Comparison of ENCODE assay signal across 8 cellular contexts in genomic region chr10:5583525-5584175, GRCh38. TPM values are rescaled to one million over a fixed set of nuclear protein-coding genes. Genes with fewer than 3 reads are reported as not detected.
DNase-seq lines count a peak whose midpoint lies in the region; ATAC-seq and TF ChIP-seq lines count a peak whose summit lies in the region.

No MANE protein-coding gene starts in this region.

- H3K4me2 ChIP-seq in IMR-90 (ENCODE audit: low read depth, low read length), result no peak overlapping the region

- H3K4me1 Mint-ChIP-seq in WTC11, result peaks cover 41% of the 10 kb centered on the region

- peak overlapping the region; percentile 14; the same call in 1 of the 2 replicates for H3K4ac ChIP-seq in IMR-90 (ENCODE audit: low read depth, low read length)

- no peak overlapping the region for H3K14ac ChIP-seq in IMR-90 (replicated peaks; ENCODE audit: low read depth, low read length)

- H3K36me3 Mint-ChIP-seq in WTC11, result no peaks in the 10 kb centered on the region

- H2BK120ac ChIP-seq in IMR-90 (ENCODE audit: low read depth, low read length), result peak overlapping the region; percentile 66; the same call in 1 of the 2 replicates

- no peak overlapping the region for H3K4me3 Mint-ChIP-seq in WTC11

- H3K18ac ChIP-seq in IMR-90 (ENCODE audit: low read depth, low read length), result no peak overlapping the region

- 0 out of 2 replicates have a peak, but pooled peaks cover 4% of the 10 kb centered on the region for H3K27me3 Mint-ChIP-seq in WTC11 (ENCODE audit: low read depth)

- intact Hi-C loops in IMR-90 (cut with micrococcal nuclease) (no loop called here), right lobe of liver (cut with DNase I) (no loop called here)

- peak overlapping the region; percentile 69 for H2AK9ac ChIP-seq in IMR-90 (replicated peaks; ENCODE audit: low read depth, low read length, poor library complexity)

- no peaks in the 10 kb centered on the region for H3K36me3 ChIP-seq in IMR-90 (ENCODE audit: control insufficient read depth, insufficient read depth, low read length)
- no peaks in the 10 kb centered on the region for H3K36me3 ChIP-seq in right lobe of liver

- H4K5ac ChIP-seq in IMR-90 (ENCODE audit: low read depth, low read length), result no peak overlapping the region

- no peak overlapping the region for H3K9ac ChIP-seq in IMR-90 (ENCODE audit: low read depth, low read length)

- H3K4me1 ChIP-seq in IMR-90 (ENCODE audit: control insufficient read depth, insufficient read depth, low read length) (peaks cover 12% of the 10 kb centered on the region), right lobe of liver (no peaks in the 10 kb centered on the region)

- ATAC-seq in GM21423 (IDR thresholded peaks at IDR 0.05; ENCODE audit: unreplicated experiment) (peak; percentile 54), IMR-90 (ENCODE audit: low read depth) (no peak), WTC11 (peak; percentile 58), right lobe of liver (peak; percentile 9 to 38 (median 17))

- TF ChIP-seq POLR2A in IMR-90 (IDR thresholded peaks at IDR 0.05; ENCODE audit: low read depth, low read length), result no peak
- TF ChIP-seq POLR2A in right lobe of liver (IDR thresholded peaks at IDR 0.05), result no peak

- dilution Hi-C loops in IMR-90 (cut with HindIII; ENCODE audit: low sequenced_read_pairs, unreplicated experiment), result no loop called here

- peak overlapping the region; percentile 31; the same call in 1 of the 2 replicates for H3K27ac Mint-ChIP-seq in WTC11

- H3K27me3 ChIP-seq in IMR-90 (ENCODE audit: control insufficient read depth, insufficient read depth, low read length) (no peaks in the 10 kb centered on the region), right lobe of liver (no peaks in the 10 kb centered on the region)

- DNase-seq in IMR-90, result no peak
- DNase-seq in WTC11 (ENCODE audit: low spot score), result peak; percentile 63
- no peak for DNase-seq in right lobe of liver
- no peak for DNase-seq in stimulated activated naive CD4-positive, alpha-beta T cell treated with Interleukin-2 at 50 U/mL for 16 hours (lab: John Stamatoyannopoulos, UW)
- DNase-seq in NK-92 treated with Interleukin-12 subunit alpha and Interleukin-12 subunit beta, amount 100 ng/mL, for 24 hours (lab: John Stamatoyannopoulos, UW), result no peak
- DNase-seq in NOMO-1 treated with dmso at 0.1 percent for 144 hours (lab: John Stamatoyannopoulos, UW; ENCODE audit: unreplicated experiment), result no peak
- DNase-seq in GF-D8 (lab: John Stamatoyannopoulos, UW), result no peak

- 0 out of 2 replicates have a peak overlapping the region, but pooled peaks have one; percentile 34 for H4K91ac ChIP-seq in IMR-90 (ENCODE audit: insufficient read depth, low read depth, low read length)

- no peaks in the 10 kb centered on the region for H4K20me1 ChIP-seq in IMR-90 (ENCODE audit: insufficient read depth, low read length)

- H3K4me3 ChIP-seq in IMR-90 (ENCODE audit: insufficient read depth, low read depth, low read length) (no peak overlapping the region), right lobe of liver (no peak overlapping the region)

- 0 out of 4 replicates have a peak overlapping the region, but pooled peaks of 1 of the 2 experiments have one; percentile 42 for H4K8ac ChIP-seq in IMR-90 (ENCODE audit: low read depth in 2 of 2, low read length in 2 of 2)

- CTCF ChIA-PET in IMR-90 (lab: Yijun Ruan, JAX), result no interaction called here
- CTCF ChIA-PET in WTC11 (lab: Charles Lee), result interaction anchor here (1.9 kb wide), 1 partner anchor 40 kb away, joined by 15 read pairs; no protein-coding TSS in a partner anchor

- H3K27ac ChIP-seq in IMR-90 (ENCODE audit: insufficient read depth, low read length) (no peak overlapping the region), right lobe of liver (no peak overlapping the region)

- H2BK5ac ChIP-seq in IMR-90 (ENCODE audit: low read depth, low read length, poor library complexity, severe bottlenecking), result no peak overlapping the region

- no TSS peak for BruUV-seq in IMR-90 (replicated peaks; lab: Mats Ljungman, UMichigan)

- H3K23ac ChIP-seq in IMR-90 (ENCODE audit: low read depth, low read length), result no peak overlapping the region

- H2AFZ ChIP-seq in IMR-90 (replicated peaks; ENCODE audit: low read length, poor library complexity), result peak overlapping the region; percentile 36

- H3K9me1 ChIP-seq in IMR-90 (ENCODE audit: insufficient read depth, low read length), result peaks cover 7% of the 10 kb centered on the region

- in situ Hi-C loops in IMR-90 (cut with MboI; ENCODE audit: low sequenced_read_pairs), result no loop called here

- no peaks in the 10 kb centered on the region for H3K9me3 Mint-ChIP-seq in WTC11

- H3K9me3 ChIP-seq in IMR-90 (ENCODE audit: control insufficient read depth, insufficient read depth, low read length) (0 out of 2 replicates have a peak, but pooled peaks cover 3% of the 10 kb centered on the region), right lobe of liver (no peaks in the 10 kb centered on the region)

- H3K56ac ChIP-seq in IMR-90 (ENCODE audit: extremely low read depth, insufficient read depth, low read length), result no peak overlapping the region

- H3K79me1 ChIP-seq in IMR-90 (ENCODE audit: low read depth in 1 of 2, low read length in 2 of 2), result no peaks in the 10 kb centered on the region

- no peak overlapping the region; the same call in 2 of the 3 replicates for H2BK15ac ChIP-seq in IMR-90 (ENCODE audit: low read depth, low read length)

- WGBS in IMR-90 (ENCODE audit: extremely low coverage in 2 of 2, insufficient read length in 1 of 2), 2 experiments, result 100% methylated on average over 1 of the region's 18 CpGs; no CpG with 5 or more reads in 1 of the 2 experiments
- 57% methylated on average over 14 of the region's 18 CpGs for WGBS in right lobe of liver (ENCODE audit: insufficient coverage, low coverage, low lambda C conversion rate, missing lambda C conversion rate)

- peak overlapping the region; percentile 86 for H2AK5ac ChIP-seq in IMR-90 (ENCODE audit: low read depth, low read length)

- POLR2A ChIA-PET in IMR-90 (lab: Charles Lee; ENCODE audit: unreplicated experiment), result no interaction called here
- POLR2A ChIA-PET in WTC11 (lab: Charles Lee), result no interaction called here

- H2BK20ac ChIP-seq in IMR-90 (ENCODE audit: low read depth, low read length), result peak overlapping the region; percentile 74; the same call in 1 of the 2 replicates

- TF ChIP-seq RAD21 in IMR-90 (IDR thresholded peaks at IDR 0.05; ENCODE audit: low read length), result no peak

- TF ChIP-seq CTCF in IMR-90 (conservative IDR thresholded peaks at IDR 0.05; ENCODE audit: low read depth, low read length) (no peak), WTC11 (IDR thresholded peaks at IDR 0.05) (no peak), right lobe of liver (IDR thresholded peaks at IDR 0.05) (no peak)

TF ChIP-seq in IMR-90, 13 proteins besides CTCF, POLR2A, EP300 and RAD21 (continues in another document):
- TF ChIP-seq BHLHE40 (IDR thresholded peaks at IDR 0.05; ENCODE audit: low read depth, low read length) (no peak), FOS (IDR thresholded peaks at IDR 0.05; ENCODE audit: low read depth, low read length) (no peak), CHD1 (IDR thresholded peaks at IDR 0.05; ENCODE audit: low read depth, low read length) (no peak), MAFK (IDR thresholded peaks at IDR 0.05; ENCODE audit: low read depth, low read length) (no peak), RFX5 (IDR thresholded peaks at IDR 0.05; ENCODE audit: low read depth, low read length) (no peak), MAZ (IDR thresholded peaks at IDR 0.05; ENCODE audit: borderline replicate concordance, low read depth, low read length) (no peak), NFE2L2 (IDR thresholded peaks at IDR 0.05; ENCODE audit: low read depth, low read length) (no peak), SMC3 (IDR thresholded peaks at IDR 0.05; ENCODE audit: low read depth, low read length) (no peak), MXI1 (IDR thresholded peaks at IDR 0.05; ENCODE audit: borderline replicate concordance, low read depth, low read length) (no peak)
- TF ChIP-seq, protein P1, sequence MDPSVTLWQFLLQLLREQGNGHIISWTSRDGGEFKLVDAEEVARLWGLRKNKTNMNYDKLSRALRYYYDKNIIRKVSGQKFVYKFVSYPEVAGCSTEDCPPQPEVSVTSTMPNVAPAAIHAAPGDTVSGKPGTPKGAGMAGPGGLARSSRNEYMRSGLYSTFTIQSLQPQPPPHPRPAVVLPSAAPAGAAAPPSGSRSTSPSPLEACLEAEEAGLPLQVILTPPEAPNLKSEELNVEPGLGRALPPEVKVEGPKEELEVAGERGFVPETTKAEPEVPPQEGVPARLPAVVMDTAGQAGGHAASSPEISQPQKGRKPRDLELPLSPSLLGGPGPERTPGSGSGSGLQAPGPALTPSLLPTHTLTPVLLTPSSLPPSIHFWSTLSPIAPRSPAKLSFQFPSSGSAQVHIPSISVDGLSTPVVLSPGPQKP (IDR thresholded peaks at IDR 0.05; ENCODE audit: borderline replicate concordance, low read depth, low read length), result no peak

TF ChIP-seq in WTC11, 78 proteins besides CTCF, POLR2A, EP300 and RAD21 (continues in another document):
- no peak for TF ChIP-seq MXD4 (CRISPR knock-in tag; IDR thresholded peaks at IDR 0.05; ENCODE audit: borderline replicate concordance)
- TF ChIP-seq GABPB1 (CRISPR knock-in tag; IDR thresholded peaks at IDR 0.05), result no peak
- TF ChIP-seq CREB1 (CRISPR knock-in tag; IDR thresholded peaks at IDR 0.05), result no peak
- TF ChIP-seq GRHL2 (CRISPR knock-in tag; IDR thresholded peaks at IDR 0.05; ENCODE audit: insufficient replicate concordance, severe bottlenecking), result no peak
- TF ChIP-seq, protein P2, sequence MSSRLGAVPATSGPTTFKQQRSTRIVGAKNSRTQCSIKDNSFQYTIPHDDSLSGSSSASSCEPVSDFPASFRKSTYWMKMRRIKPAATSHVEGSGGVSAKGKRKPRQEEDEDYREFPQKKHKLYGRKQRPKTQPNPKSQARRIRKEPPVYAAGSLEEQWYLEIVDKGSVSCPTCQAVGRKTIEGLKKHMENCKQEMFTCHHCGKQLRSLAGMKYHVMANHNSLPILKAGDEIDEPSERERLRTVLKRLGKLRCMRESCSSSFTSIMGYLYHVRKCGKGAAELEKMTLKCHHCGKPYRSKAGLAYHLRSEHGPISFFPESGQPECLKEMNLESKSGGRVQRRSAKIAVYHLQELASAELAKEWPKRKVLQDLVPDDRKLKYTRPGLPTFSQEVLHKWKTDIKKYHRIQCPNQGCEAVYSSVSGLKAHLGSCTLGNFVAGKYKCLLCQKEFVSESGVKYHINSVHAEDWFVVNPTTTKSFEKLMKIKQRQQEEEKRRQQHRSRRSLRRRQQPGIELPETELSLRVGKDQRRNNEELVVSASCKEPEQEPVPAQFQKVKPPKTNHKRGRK (CRISPR knock-in tag; IDR thresholded peaks at IDR 0.05; ENCODE audit: borderline replicate concordance), result no peak
- TF ChIP-seq ZNF423 (CRISPR knock-in tag; IDR thresholded peaks at IDR 0.05), result no peak

RNA-seq across cellular contexts. Expression of gene CALML3, which starts 58.9 kb away (rescaled TPM):
- total RNA-seq in IMR-90 (2012; rRNA removed) (not detected in 2 replicates), WTC11 (2021) (not detected in 3 replicates), right lobe of liver (under 1 TPM in 1 of 6 experiments, not detected in 5; 0.22 TPM)
- polyA plus RNA-seq in IMR-90 (2012; rRNA removed), result not detected in 2 replicates
- not detected in 2 replicates for polyA plus RNA-seq in IMR-90 (2012; cell fraction: cytosol; rRNA removed)
- polyA plus RNA-seq in IMR-90 (2012; cell fraction: nucleus; rRNA removed; ENCODE audit: low replicate concordance), result not detected in 2 replicates
